ENCODE assay signal across 14 cellular contexts in genomic region chr11:74806267-74806666, GRCh38. TPM values are rescaled to one million over a fixed set of nuclear protein-coding genes. Genes with fewer than 3 reads are reported as not detected.
A peak's percentile ranks its signal among the peaks of the same experiment; 100 is the strongest.
DNase-seq lines count a peak whose midpoint lies in the region; ATAC-seq and TF ChIP-seq lines count a peak whose summit lies in the region.
"Had no signal": no experiment of that assay in that cellular context is flagged by ENCODE, and none has a peak within 500 bp of the region (broad histone marks: within the 10 kb centered on the region; RNA-seq: fewer than 3 reads in every experiment).

No MANE protein-coding gene starts in this region.

- ATAC-seq in GM21390 (IDR thresholded peaks at IDR 0.05; ENCODE audit: unreplicated experiment) = no peak

- H2AFZ ChIP-seq in Karpas-422 (ENCODE audit: low read length) (no peak overlapping the region), mammary epithelial cell (ENCODE audit: low read depth, low read length) (no peak overlapping the region)

- H3K36me3 ChIP-seq in Karpas-422 (ENCODE audit: insufficient read depth, low read length) (peaks cover 4% of the 10 kb centered on the region; the same call in 1 of the 2 replicates), mammary epithelial cell (ENCODE audit: insufficient read depth, low read length) (peaks cover 5% of the 10 kb centered on the region), BE2C (no peaks in the 10 kb centered on the region; the same call in 1 of the 2 replicates)
- H3K36me3 ChIP-seq: HAP-1 had no signal

- TF ChIP-seq CTCF in mammary epithelial cell (conservative IDR thresholded peaks at IDR 0.05 in 1 of 2, IDR thresholded peaks at IDR 0.05 in 1 of 2; ENCODE audit: extremely low read depth in 1 of 2, insufficient read depth in 1 of 2, low read depth in 1 of 2, low read length in 2 of 2) = no peak
- TF ChIP-seq CTCF in BE2C (IDR thresholded peaks at IDR 0.05; ENCODE audit: low read depth, low read length) = no peak

- in situ Hi-C loops in mammary epithelial cell (cut with MboI; ENCODE audit: low sequenced_read_pairs in 2 of 2) = no loop called here

- H3K4me1 ChIP-seq in Karpas-422 (ENCODE audit: low read length) (peaks cover 3% of the 10 kb centered on the region; the same call in 1 of the 2 replicates), mammary epithelial cell (ENCODE audit: insufficient read depth, low read length) (no peaks in the 10 kb centered on the region), BE2C (peaks cover 7% of the 10 kb centered on the region)

- intact Hi-C loops in mammary epithelial cell (cut with micrococcal nuclease) = no loop called here

- H3K27me3 ChIP-seq in Karpas-422 (ENCODE audit: low read length) (no peaks in the 10 kb centered on the region), mammary epithelial cell (ENCODE audit: insufficient read depth, low read length) (no peaks in the 10 kb centered on the region), BE2C (no peaks in the 10 kb centered on the region)

- H3K4me3 ChIP-seq in Karpas-422 (ENCODE audit: low read length) (no peak overlapping the region), mammary epithelial cell (replicated peaks in 1 of 3; ENCODE audit: insufficient read depth in 1 of 3, low read depth in 2 of 3, low read length in 3 of 3) (no peak overlapping the region), BE2C (ENCODE audit: low read depth, low read length) (no peak overlapping the region)
- H3K4me3 ChIP-seq: HAP-1 had no signal

- no peaks in the 10 kb centered on the region for H3K9me3 ChIP-seq in Karpas-422 (ENCODE audit: low read length)
- no peaks in the 10 kb centered on the region for H3K9me3 ChIP-seq in mammary epithelial cell (replicated peaks; ENCODE audit: insufficient read depth, low read length)
- no peaks in the 10 kb centered on the region for H3K9me3 ChIP-seq in BE2C
- H3K9me3 ChIP-seq: HAP-1 had no signal

- H3K27ac ChIP-seq in Karpas-422 (ENCODE audit: low read length) = peak overlapping the region; percentile 19
- H3K27ac ChIP-seq in mammary epithelial cell (ENCODE audit: insufficient read depth, low read depth, low read length) = no peak overlapping the region

- H4K20me1 ChIP-seq in Karpas-422 (ENCODE audit: insufficient read depth, low read depth, low read length) (no peaks in the 10 kb centered on the region), mammary epithelial cell (ENCODE audit: insufficient read depth, low read length) (no peaks in the 10 kb centered on the region)

- H3K4me2 ChIP-seq in Karpas-422 (ENCODE audit: low read depth, low read length, poor library complexity, severe bottlenecking) (no peak overlapping the region), mammary epithelial cell (ENCODE audit: insufficient read depth, low read depth, low read length) (no peak overlapping the region)

- BruUV-seq in mammary epithelial cell (replicated peaks; lab: Mats Ljungman, UMichigan) = no TSS peak

- WGBS in mammary epithelial cell (ENCODE audit: low coverage, missing lambda C conversion rate) = 96% methylated on average over 3 of the region's 3 CpGs

- CTCF ChIA-PET in mammary epithelial cell (lab: Charles Lee; ENCODE audit: low non-redundant PET) = no interaction called here

- peak; percentile 43 for DNase-seq in DMS53 (lab: John Stamatoyannopoulos, UW)
- no peak for DNase-seq in Karpas-422
- DNase-seq in mammary epithelial cell = peak; percentile 19
- DNase-seq in iris pigment epithelial cell (ENCODE audit: low read depth) = peak; percentile 39
- DNase-seq in BE2C = no peak
- DNase-seq in NCI-H1417 treated with DMSO at 0.1 percent for 48 hours (lab: John Stamatoyannopoulos, UW) = no peak
- DNase-seq: ACHN; CD4-positive, alpha-beta memory T cell; NCI-H146; NCI-H2081 treated with DMSO at 0.1 percent for 48 hours; NCI-H345; SIG-M5 had no signal

- H3K79me2 ChIP-seq in Karpas-422 (ENCODE audit: low read length) (peaks cover 97% of the 10 kb centered on the region), mammary epithelial cell (ENCODE audit: insufficient read depth, low read length) (peaks cover 36% of the 10 kb centered on the region)

- dilution Hi-C loops in mammary epithelial cell (cut with HindIII; ENCODE audit: low sequenced_read_pairs) = no loop called here

- H3K9ac ChIP-seq in Karpas-422 (ENCODE audit: low read length) = no peak overlapping the region
- H3K9ac ChIP-seq in mammary epithelial cell (ENCODE audit: insufficient read depth, low read length) = no peak overlapping the region

- no peaks in the 10 kb centered on the region for H3K9me2 ChIP-seq in Karpas-422 (replicated peaks; ENCODE audit: insufficient read depth, low read length)

RNA-seq across cellular contexts. Expression of gene RNF169, which starts 57.6 kb away (rescaled TPM):
- 18.8 and 47.0 TPM in 2 replicates for total RNA-seq in Karpas-422 (2014; rRNA removed; shearing (Covaris generic); ENCODE audit: low replicate concordance)
- total RNA-seq in mammary epithelial cell = 10 to 100 TPM; 17.2 to 18.7 TPM
- polyA plus RNA-seq in mammary epithelial cell = 5.3 TPM
- polyA minus RNA-seq in mammary epithelial cell = 17.7 TPM
- 3.0 TPM for polyA plus RNA-seq in BE2C (2012; ENCODE audit: insufficient read depth, insufficient read length, low read depth)

Comparison
In these comparisons a context has a peak if more than half of its experiments do, and no peak if none do; other contexts are left out.
1. DNase-seq: peak in DMS53 (single experiment), mammary epithelial cell (single experiment) and iris pigment epithelial cell (single experiment); none in Karpas-422 (single experiment), BE2C (single experiment) and NCI-H1417 treated with DMSO at 0.1 percent for 48 hours (single experiment).